23 cellular contexts compared by ENCODE assay signal in the genomic region with DNA sequence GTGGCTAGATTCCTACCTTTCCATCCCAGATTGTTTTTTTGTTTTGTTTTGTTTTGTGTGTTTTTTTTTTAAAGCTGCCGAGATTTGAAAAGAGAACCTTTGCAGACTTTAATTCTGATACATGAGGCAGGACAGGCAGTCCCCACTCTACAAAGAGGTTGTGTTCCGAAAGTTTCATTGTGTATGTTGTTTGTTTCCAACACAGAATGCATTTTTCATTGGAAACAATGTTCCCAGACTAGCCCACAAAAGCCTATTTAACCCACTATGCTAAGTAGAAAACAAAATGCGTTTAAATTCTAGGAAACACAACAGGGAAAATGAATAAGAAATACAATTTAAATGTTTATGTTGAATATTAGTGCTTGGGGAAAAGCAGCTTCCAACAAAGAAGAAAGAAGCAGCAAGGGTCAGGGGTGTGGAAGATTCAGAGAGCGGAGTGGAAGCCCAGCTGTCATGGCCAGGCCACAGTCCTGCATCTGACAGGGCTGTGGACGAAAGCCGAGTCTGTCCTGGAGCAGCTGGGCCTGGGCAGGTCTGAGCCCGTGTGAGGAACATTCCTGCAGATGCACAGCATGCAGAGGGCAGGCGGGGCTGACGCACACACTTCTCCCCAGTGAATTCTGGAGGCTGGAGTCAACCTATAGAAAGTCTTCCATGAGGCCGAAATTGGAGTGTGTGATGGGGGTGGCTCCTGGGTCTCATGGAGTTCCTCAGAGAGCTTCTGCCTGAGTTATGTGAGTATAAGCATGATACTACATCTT. TPM values are rescaled to one million over a fixed set of nuclear protein-coding genes. Genes with fewer than 3 reads are reported as not detected.
A peak's percentile ranks its signal among the peaks of the same experiment; 100 is the strongest.
DNase-seq lines count a peak whose midpoint lies in the region; ATAC-seq, FAIRE-seq and TF ChIP-seq lines count a peak whose summit lies in the region.
"Had no signal": no experiment of that assay in that cellular context is flagged by ENCODE, and none has a peak within 500 bp of the region (broad histone marks: within the 10 kb centered on the region; RNA-seq: fewer than 3 reads in every experiment).

No MANE protein-coding gene starts in this region.

- DNase-seq in bronchial epithelial cell (ENCODE audit: low read depth) (peak; percentile 84), islet precursor cell (peak; percentile 81), prostate gland (ENCODE audit: low spot score) (peak; percentile 40), kidney (no peak)
- no peak for DNase-seq in activated CD4-positive, alpha-beta T cell treated with anti-CD3 and anti-CD28 coated beads for 4 hours
- DNase-seq: activated CD4-positive, alpha-beta T cell treated with anti-CD3 and anti-CD28 coated beads, Interleukin-2, amount 50 U/mL, for 48 hours; amniotic stem cell; DMS79; effector memory CD4-positive, alpha-beta T cell; heart right ventricle; Kasumi-1; NCI-H1105 treated with DMSO at 0.1 percent for 48 hours; retina; stimulated activated CD4-positive, alpha-beta T cell treated with anti-CD3 and anti-CD28 coated beads, Interleukin-15, amount 100 ng/mL, for 24 hours; T-helper 2 cell; tibial artery had no signal

- H3K9ac ChIP-seq in HUES48 (ENCODE audit: low read depth, low read length) = 0 out of 2 replicates have a peak overlapping the region, but pooled peaks have one; percentile 7
- H3K9ac ChIP-seq in kidney (ENCODE audit: low read length in 2 of 2) = no peak overlapping the region

- WGBS in prostate gland = 54% methylated on average over 10 of the region's 10 CpGs

- H3K27ac ChIP-seq in HUES48 (ENCODE audit: low read depth, low read length) (no peak overlapping the region), prostate gland (no peak overlapping the region), kidney (ENCODE audit: low read depth in 2 of 2, low read length in 2 of 2) (no peak overlapping the region)
- H3K27ac ChIP-seq: heart right ventricle, SJSA1, tibial artery, VCaP had no signal

- ATAC-seq in HG02588 (IDR thresholded peaks at IDR 0.05; ENCODE audit: unreplicated experiment) = no peak
- ATAC-seq in GM18907 (IDR thresholded peaks at IDR 0.05; ENCODE audit: unreplicated experiment) = no peak
- ATAC-seq: CD8-positive, alpha-beta T cell; heart right ventricle had no signal

- no peaks in the 10 kb centered on the region for H3K4me1 ChIP-seq in HUES48 (ENCODE audit: control insufficient read depth, insufficient read depth, low read length)
- no peaks in the 10 kb centered on the region for H3K4me1 ChIP-seq in prostate gland (replicated peaks)
- H3K4me1 ChIP-seq in kidney (ENCODE audit: control insufficient read depth in 1 of 2, insufficient read depth in 1 of 2, low read depth in 1 of 2, low read length in 2 of 2) = no peaks in the 10 kb centered on the region
- H3K4me1 ChIP-seq: SJSA1, tibial artery had no signal

- intact Hi-C loops in prostate gland (cut with DNase I) (no loop called here), kidney (cut with DNase I) (no loop called here)

- H3K4me3 ChIP-seq in HUES48 (ENCODE audit: low read depth, low read length) (no peak overlapping the region), bronchial epithelial cell (ENCODE audit: low read depth, low read length) (no peak overlapping the region), prostate gland (no peak overlapping the region), kidney (ENCODE audit: low read length in 2 of 2) (no peak overlapping the region)
- H3K4me3 ChIP-seq: heart right ventricle, SJSA1, tibial artery had no signal

- H3K36me3 ChIP-seq in HUES48 (ENCODE audit: control insufficient read depth, insufficient read depth, low read length) (no peaks in the 10 kb centered on the region), bronchial epithelial cell (ENCODE audit: control insufficient read depth, insufficient read depth, low read length) (no peaks in the 10 kb centered on the region), prostate gland (no peaks in the 10 kb centered on the region), kidney (ENCODE audit: control insufficient read depth in 1 of 2, insufficient read depth in 2 of 2, low read length in 2 of 2) (no peaks in the 10 kb centered on the region)
- H3K36me3 ChIP-seq: heart right ventricle, SJSA1, tibial artery had no signal

- FAIRE-seq in bronchial epithelial cell (lab: Jason Lieb, UNC) (no peak), kidney (lab: Jason Lieb, UNC) (no peak)
- FAIRE-seq: islet of Langerhans had no signal

- TF ChIP-seq POLR2A in prostate gland (IDR thresholded peaks at IDR 0.05) = no peak

- no peaks in the 10 kb centered on the region for H3K27me3 ChIP-seq in HUES48 (ENCODE audit: control insufficient read depth, insufficient read depth, low read length)
- no peaks in the 10 kb centered on the region for H3K27me3 ChIP-seq in bronchial epithelial cell (ENCODE audit: control insufficient read depth, insufficient read depth, low read length)
- no peaks in the 10 kb centered on the region for H3K27me3 ChIP-seq in prostate gland (replicated peaks; ENCODE audit: insufficient read depth)
- H3K27me3 ChIP-seq: heart right ventricle, SJSA1, tibial artery had no signal

- TF ChIP-seq CTCF in bronchial epithelial cell (IDR thresholded peaks at IDR 0.05; ENCODE audit: insufficient read depth, low read length, severe bottlenecking) (no peak), prostate gland (IDR thresholded peaks at IDR 0.05) (no peak), kidney (IDR thresholded peaks at IDR 0.05; ENCODE audit: borderline replicate concordance, extremely low read depth, insufficient read depth) (no peak)

- H3K9me3 ChIP-seq in HUES48 (ENCODE audit: control insufficient read depth, insufficient read depth, low read length) (no peaks in the 10 kb centered on the region), prostate gland (no peaks in the 10 kb centered on the region), kidney (ENCODE audit: control insufficient read depth in 1 of 2, low read length in 2 of 2) (no peaks in the 10 kb centered on the region)
- H3K9me3 ChIP-seq: heart right ventricle, SJSA1, tibial artery had no signal

RNA-seq across cellular contexts. Expression of a gene that starts 12.4 kb away (rescaled TPM):
- total RNA-seq in bronchial epithelial cell (45.0 and 56.7 TPM in 2 replicates), prostate gland (100 to 1,000 TPM in 1 of 2 donors, 10 to 100 TPM in 1; 71.7 to 100 TPM), kidney (29.1 TPM)
- polyA plus RNA-seq in kidney (ENCODE audit: insufficient read depth, low read depth, low replicate concordance) = 6.5 TPM

Comparison
In these comparisons a context has a peak if more than half of its experiments do, and no peak if none do; other contexts are left out.
1. DNase-seq: peak in bronchial epithelial cell (single experiment), islet precursor cell (single experiment) and prostate gland (single experiment); none in kidney (single experiment) and activated CD4-positive, alpha-beta T cell treated with anti-CD3 and anti-CD28 coated beads for 4 hours (0 of 2).